8 cellular contexts compared by ENCODE assay signal in the genomic region with DNA sequence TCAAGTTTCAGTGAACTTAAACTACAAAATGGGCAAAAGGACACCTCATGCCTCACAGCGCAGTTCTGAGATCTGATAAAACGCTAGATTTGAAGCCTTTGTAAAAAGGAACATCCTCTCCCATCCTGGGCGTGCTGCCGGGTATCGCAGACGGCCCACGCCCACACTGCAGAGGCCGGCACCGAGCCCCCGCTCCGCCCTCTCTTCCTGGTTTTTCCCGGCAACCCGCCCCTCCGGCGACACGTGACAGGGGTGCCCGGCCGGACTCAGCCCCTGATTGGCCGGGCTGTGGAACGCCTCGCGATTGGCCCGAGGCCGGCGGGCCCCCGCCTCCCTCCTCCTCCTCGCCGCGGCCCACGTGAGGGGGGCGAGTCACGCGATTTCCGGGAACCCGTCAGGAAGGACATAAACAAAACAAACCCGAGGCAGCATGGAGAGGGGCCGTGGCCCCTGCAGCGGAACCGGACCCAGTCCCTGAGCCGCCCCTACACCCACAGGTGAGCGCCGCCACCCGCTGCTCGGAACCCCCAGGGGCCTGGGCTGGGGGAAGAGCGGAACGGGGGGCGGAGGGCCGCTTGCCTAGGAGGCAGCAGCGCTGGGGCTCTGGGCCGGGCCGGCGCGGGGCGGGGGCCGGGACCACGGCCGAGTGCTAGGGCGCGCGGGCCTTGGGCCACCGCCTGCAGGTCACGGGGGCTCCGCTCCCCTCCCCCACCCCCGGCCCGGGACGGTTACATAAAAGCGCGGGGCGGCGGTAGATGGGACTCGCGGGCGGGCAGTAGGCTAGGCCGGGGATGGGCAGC. TPM values are rescaled to one million over a fixed set of nuclear protein-coding genes. Genes with fewer than 3 reads are reported as not detected.
DNase-seq lines count a peak whose midpoint lies in the region; ATAC-seq and TF ChIP-seq lines count a peak whose summit lies in the region.

A gene with protein sequence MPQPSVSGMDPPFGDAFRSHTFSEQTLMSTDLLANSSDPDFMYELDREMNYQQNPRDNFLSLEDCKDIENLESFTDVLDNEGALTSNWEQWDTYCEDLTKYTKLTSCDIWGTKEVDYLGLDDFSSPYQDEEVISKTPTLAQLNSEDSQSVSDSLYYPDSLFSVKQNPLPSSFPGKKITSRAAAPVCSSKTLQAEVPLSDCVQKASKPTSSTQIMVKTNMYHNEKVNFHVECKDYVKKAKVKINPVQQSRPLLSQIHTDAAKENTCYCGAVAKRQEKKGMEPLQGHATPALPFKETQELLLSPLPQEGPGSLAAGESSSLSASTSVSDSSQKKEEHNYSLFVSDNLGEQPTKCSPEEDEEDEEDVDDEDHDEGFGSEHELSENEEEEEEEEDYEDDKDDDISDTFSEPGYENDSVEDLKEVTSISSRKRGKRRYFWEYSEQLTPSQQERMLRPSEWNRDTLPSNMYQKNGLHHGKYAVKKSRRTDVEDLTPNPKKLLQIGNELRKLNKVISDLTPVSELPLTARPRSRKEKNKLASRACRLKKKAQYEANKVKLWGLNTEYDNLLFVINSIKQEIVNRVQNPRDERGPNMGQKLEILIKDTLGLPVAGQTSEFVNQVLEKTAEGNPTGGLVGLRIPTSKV (plus strand): TSS at position 370 of the 800 bp plus-strand sequence. CDS start 24,424 bp downstream, outside the sequence.

- H3K4me3 Mint-ChIP-seq in type B pancreatic cell: peak within 1 kb of the TSS; percentile 96

- peak within 1 kb of the TSS; percentile 86 to 99 (median 96) for H3K4me3 ChIP-seq in adrenal gland
- H3K4me3 ChIP-seq in heart right ventricle: peak within 1 kb of the TSS; percentile 85 to 100 (median 100)

- H3K27me3 Mint-ChIP-seq in type B pancreatic cell: peaks cover 7% of the 10 kb centered on the region

- H3K27ac Mint-ChIP-seq in type B pancreatic cell: peak within 1 kb of the TSS; percentile 95

- H3K4me1 Mint-ChIP-seq in type B pancreatic cell (ENCODE audit: unreplicated experiment): peaks cover 13% of the 10 kb centered on the region

- 0 to 1% (median 0%) methylated on average over 7 to 74 of the region's 74 CpGs for WGBS in adrenal gland, 4 donors
- 0 to 1% methylated on average over 62 to 74 of the region's 74 CpGs for WGBS in heart right ventricle, 2 donors

- DNase-seq in NCI-H146 treated with DMSO at 0.1 percent for 48 hours (lab: John Stamatoyannopoulos, UW; ENCODE audit: unreplicated experiment) (peak; percentile 72), T-helper 1 cell (peak; percentile 97 to 99 (median 97)), adrenal gland (peak; percentile 98 to 99 (median 98)), heart right ventricle (peak; percentile 98), posterior cingulate gyrus (peak; percentile 94 to 100 (median 96)), type B pancreatic cell (ENCODE audit: extremely low spot score, unreplicated experiment) (peak; percentile 99)

- TF ChIP-seq POLR2A in GM15510 (IDR thresholded peaks at IDR 0.05; ENCODE audit: borderline replicate concordance, extremely low read depth, insufficient read length): peak; percentile 80
- TF ChIP-seq POLR2A in adrenal gland (IDR thresholded peaks at IDR 0.05): peak; percentile 22 to 58

- H3K36me3 ChIP-seq in adrenal gland (replicated peaks in 1 of 2) (no peaks in the 10 kb centered on the region), heart right ventricle (peaks cover 0 to 11% (median 0%) of the 10 kb centered on the region in 9 donors)

- H3K27me3 ChIP-seq in adrenal gland (no peaks in the 10 kb centered on the region), heart right ventricle (peaks cover 0 to 2% (median 0%) of the 10 kb centered on the region in 7 donors)

- intact Hi-C loops in adrenal gland (cut with DNase I) (no loop called here), heart right ventricle (cut with DNase I) (loop anchor here in 7 of 10 donors (1.0 to 10.0 kb wide), 8 partner anchors 39 to 89 kb away; a partner anchor contains a TSS), posterior cingulate gyrus (cut with DNase I) (loop anchor here (2.0 to 5.0 kb wide), 3 partner anchors 34 to 89 kb away; a partner anchor contains a TSS)

- H3K27ac ChIP-seq in adrenal gland: peak within 1 kb of the TSS; percentile 87 to 99 (median 94)
- H3K27ac ChIP-seq in heart right ventricle: peak within 1 kb of the TSS; percentile 94 to 99 (median 97)

- no peaks in the 10 kb centered on the region for H3K36me3 Mint-ChIP-seq in type B pancreatic cell

- H3K9me3 ChIP-seq in adrenal gland (replicated peaks in 1 of 3): no peaks in the 10 kb centered on the region
- no peaks in the 10 kb centered on the region for H3K9me3 ChIP-seq in heart right ventricle

- TF ChIP-seq CTCF in adrenal gland (IDR thresholded peaks at IDR 0.05): peak in 1 of 6 experiments; percentile 7
- no peak for TF ChIP-seq CTCF in heart right ventricle (IDR thresholded peaks at IDR 0.05)
- no peak for TF ChIP-seq CTCF in type B pancreatic cell (conservative IDR thresholded peaks at IDR 0.05)

- H3K9me3 Mint-ChIP-seq in type B pancreatic cell: no peaks in the 10 kb centered on the region

- ATAC-seq in HG02884 (IDR thresholded peaks at IDR 0.05; ENCODE audit: unreplicated experiment) (peak; percentile 54), heart right ventricle (peak; percentile 90 to 94 (median 93))

- peaks cover 9 to 17% of the 10 kb centered on the region in 2 donors for H3K4me1 ChIP-seq in adrenal gland (replicated peaks in 1 of 2)
- H3K4me1 ChIP-seq in heart right ventricle: peaks cover 0 to 42% (median 31%) of the 10 kb centered on the region in 9 donors

RNA-seq across cellular contexts. Expression of the gene that starts here (rescaled TPM):
- 10 to 100 TPM; 10.9 to 38.2 (median 31.1) TPM for total RNA-seq in adrenal gland
- polyA plus RNA-seq in adrenal gland: 10 to 100 TPM in 1 of 3 donors, 1 to 10 TPM in 2; 5.3 to 12.3 (median 8.3) TPM
- total RNA-seq in heart right ventricle: 10 to 100 TPM; 11.8 to 31.1 (median 29.3) TPM
- 1 to 10 TPM; 1.5 to 7.2 TPM for polyA plus RNA-seq in heart right ventricle
- total RNA-seq in type B pancreatic cell (ENCODE audit: low replicate concordance): 11.9 and 15.2 TPM in 2 replicates

Comparison
In these comparisons a context has a peak if more than half of its experiments do, and no peak if none do; other contexts are left out.
1. Peak in every context shown above with its lines: DNase-seq, ATAC-seq, H3K4me3 ChIP-seq and H3K27ac ChIP-seq.
2. intact Hi-C loops: an anchor here in heart right ventricle (1.0 to 10.0 kb wide) and posterior cingulate gyrus (2.0 to 5.0 kb wide); none called in adrenal gland.